1 cellular context compared by ENCODE assay signal in the genomic region with DNA sequence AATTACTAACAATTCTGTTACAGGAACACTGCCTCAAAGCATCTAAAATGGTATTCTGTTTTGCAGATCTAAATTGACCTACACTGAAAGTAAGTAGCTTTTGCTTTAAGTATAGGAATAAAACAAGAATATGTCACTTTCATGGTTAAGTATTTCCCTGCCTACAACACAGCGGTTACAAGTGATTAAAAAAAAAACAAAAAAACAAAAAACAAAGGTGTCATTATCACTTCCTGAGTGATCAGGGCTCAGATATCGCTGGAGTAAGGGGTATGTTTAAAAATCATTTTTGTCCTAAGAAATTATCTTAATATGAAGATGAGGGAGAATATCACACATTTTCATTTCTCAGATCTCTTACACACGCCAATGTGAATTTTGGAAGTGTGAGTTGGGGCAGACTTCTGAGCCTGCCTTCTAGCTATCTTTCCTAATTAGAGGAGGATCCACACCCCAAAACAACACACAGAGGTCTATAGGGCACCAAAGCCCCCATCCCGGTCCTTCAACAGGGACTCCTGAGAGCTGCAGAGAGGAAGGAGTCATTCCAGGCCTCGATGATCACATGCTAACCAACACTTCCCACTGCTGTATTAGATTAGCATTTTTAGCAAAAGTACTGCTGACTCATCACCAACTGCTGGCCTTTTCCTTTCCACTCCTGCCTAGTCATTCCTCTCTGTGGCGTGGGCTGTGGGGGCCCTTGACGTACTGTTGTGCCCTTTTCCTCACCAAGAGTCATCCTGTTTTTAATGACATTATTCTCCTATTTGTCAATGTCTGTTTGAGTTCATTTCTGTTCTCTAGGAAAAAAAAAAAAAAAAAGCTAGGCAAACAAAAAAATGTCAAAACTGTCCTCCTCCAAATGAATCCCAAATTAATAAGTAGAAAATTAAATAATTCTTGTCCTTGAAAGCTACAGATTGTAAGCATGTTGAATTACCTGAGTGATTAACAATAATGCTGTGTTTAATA.
A peak's percentile ranks its signal among the peaks of the same experiment; 100 is the strongest.
TF ChIP-seq lines count a peak whose summit lies in the region.

No MANE protein-coding gene starts in this region.

TF ChIP-seq in K562, 482 proteins besides CTCF, POLR2A, EP300 and RAD21 (continued from another document and continues in another):
- TF ChIP-seq, protein P1, sequence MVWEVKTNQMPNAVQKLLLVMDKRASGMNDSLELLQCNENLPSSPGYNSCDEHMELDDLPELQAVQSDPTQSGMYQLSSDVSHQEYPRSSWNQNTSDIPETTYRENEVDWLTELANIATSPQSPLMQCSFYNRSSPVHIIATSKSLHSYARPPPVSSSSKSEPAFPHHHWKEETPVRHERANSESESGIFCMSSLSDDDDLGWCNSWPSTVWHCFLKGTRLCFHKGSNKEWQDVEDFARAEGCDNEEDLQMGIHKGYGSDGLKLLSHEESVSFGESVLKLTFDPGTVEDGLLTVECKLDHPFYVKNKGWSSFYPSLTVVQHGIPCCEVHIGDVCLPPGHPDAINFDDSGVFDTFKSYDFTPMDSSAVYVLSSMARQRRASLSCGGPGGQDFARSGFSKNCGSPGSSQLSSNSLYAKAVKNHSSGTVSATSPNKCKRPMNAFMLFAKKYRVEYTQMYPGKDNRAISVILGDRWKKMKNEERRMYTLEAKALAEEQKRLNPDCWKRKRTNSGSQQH (CRISPR knock-in tag; IDR thresholded peaks at IDR 0.05) = no peak
- no peak for TF ChIP-seq CBX1 (IDR thresholded peaks at IDR 0.05; ENCODE audit: low read depth)
- no peak for TF ChIP-seq MEF2A (IDR thresholded peaks at IDR 0.05; ENCODE audit: control insufficient read depth, low read depth, low read length)
- TF ChIP-seq MTA3 (IDR thresholded peaks at IDR 0.05; ENCODE audit: borderline replicate concordance) = peak; percentile 94
- TF ChIP-seq HDAC3 (IDR thresholded peaks at IDR 0.05; ENCODE audit: borderline replicate concordance, partially characterized antibody) = no peak
- TF ChIP-seq SRF (CRISPR knock-in tag; IDR thresholded peaks at IDR 0.05) = no peak; a peak in 1 of 4 replicates
- TF ChIP-seq, protein P2, sequence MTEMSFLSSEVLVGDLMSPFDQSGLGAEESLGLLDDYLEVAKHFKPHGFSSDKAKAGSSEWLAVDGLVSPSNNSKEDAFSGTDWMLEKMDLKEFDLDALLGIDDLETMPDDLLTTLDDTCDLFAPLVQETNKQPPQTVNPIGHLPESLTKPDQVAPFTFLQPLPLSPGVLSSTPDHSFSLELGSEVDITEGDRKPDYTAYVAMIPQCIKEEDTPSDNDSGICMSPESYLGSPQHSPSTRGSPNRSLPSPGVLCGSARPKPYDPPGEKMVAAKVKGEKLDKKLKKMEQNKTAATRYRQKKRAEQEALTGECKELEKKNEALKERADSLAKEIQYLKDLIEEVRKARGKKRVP (CRISPR knock-in tag; IDR thresholded peaks at IDR 0.05) = 0 out of 2 replicates have a peak, but pooled peaks have one; percentile 55
- peak; percentile 67 for TF ChIP-seq ETV1 (tag; conservative IDR thresholded peaks at IDR 0.05; ENCODE audit: low read depth)
- TF ChIP-seq ZNF232 (CRISPR knock-in tag; IDR thresholded peaks at IDR 0.05) = no peak
- peak; percentile 68 to 70; a peak in 3 of 4 replicates for TF ChIP-seq MAZ (CRISPR knock-in tag; conservative IDR thresholded peaks at IDR 0.05 in 1 of 2, IDR thresholded peaks at IDR 0.05 in 1 of 2)
- TF ChIP-seq FIP1L1 (IDR thresholded peaks at IDR 0.05; ENCODE audit: low read depth, low read length, poor library complexity, severe bottlenecking) = no peak
- TF ChIP-seq, protein P3, sequence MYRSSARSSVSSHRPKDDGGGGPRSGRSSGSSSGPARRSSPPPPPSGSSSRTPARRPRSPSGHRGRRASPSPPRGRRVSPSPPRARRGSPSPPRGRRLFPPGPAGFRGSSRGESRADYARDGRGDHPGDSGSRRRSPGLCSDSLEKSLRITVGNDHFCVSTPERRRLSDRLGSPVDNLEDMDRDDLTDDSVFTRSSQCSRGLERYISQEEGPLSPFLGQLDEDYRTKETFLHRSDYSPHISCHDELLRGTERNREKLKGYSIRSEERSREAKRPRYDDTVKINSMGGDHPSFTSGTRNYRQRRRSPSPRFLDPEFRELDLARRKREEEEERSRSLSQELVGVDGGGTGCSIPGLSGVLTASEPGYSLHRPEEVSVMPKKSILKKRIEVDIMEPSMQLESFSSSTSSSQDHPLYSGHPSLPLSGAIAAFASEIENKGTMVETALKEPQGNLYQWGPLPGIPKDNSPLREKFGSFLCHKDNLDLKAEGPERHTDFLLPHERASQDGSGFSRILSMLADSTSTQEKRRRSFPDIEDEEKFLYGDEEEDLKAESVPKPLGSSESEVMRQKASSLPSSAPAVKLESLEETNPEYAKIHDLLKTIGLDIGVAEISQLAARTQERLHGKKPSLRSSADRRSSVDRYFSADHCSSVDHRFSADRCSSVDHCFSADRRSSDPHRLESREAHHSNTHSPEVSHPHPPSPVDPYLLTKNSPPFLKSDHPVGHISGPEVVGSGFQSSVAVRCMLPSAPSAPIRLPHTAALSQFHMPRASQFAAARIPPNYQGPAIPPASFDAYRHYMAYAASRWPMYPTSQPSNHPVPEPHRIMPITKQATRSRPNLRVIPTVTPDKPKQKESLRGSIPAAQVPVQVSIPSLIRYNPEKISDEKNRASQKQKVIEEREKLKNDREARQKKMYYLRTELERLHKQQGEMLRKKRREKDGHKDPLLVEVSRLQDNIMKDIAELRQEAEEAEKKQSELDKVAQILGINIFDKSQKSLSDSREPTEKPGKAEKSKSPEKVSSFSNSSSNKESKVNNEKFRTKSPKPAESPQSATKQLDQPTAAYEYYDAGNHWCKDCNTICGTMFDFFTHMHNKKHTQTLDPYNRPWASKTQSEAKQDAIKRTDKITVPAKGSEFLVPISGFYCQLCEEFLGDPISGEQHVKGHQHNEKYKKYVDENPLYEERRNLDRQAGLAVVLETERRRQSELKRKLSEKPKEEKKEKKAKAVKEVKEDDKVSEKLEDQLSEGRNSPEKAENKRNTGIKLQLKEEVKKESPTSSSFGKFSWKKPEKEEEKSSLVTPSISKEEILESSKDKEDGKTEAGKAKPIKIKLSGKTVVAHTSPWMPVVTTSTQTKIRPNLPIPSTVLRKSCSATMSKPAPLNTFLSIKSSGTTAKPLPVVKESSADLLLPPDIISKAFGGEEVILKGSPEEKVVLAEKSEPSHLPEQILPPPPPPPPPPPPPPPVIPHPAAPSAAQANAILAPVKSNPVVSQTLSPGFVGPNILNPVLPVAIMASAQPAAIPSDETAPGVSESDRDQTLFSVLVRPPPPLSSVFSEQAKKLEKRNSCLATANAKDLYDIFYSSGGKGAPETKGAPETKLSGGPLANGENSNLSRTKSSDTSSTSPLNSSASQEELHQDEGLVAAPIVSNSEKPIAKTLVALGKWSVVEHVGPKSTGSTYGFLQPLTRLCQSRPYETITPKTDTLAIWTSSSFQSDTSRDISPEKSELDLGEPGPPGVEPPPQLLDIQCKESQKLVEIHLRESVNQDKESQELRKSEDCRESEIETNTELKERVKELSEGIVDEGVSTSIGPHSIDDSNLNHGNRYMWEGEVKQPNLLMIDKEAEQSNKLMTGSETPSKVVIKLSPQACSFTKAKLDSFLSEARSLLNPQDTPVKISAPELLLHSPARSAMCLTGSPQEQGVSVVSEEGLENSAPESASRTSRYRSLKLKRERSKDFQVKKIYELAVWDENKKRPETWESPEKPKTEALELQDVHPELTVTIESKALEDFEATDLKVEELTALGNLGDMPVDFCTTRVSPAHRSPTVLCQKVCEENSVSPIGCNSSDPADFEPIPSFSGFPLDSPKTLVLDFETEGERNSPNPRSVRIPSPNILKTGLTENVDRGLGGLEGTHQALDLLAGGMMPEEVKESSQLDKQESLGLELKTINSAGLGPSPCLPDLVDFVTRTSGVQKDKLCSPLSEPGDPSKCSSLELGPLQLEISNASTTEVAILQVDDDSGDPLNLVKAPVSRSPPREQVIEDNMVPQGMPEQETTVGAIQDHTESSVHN (IDR thresholded peaks at IDR 0.05; ENCODE audit: borderline replicate concordance in 1 of 2, low read depth in 1 of 2) = peak in 1 of 2 experiments; percentile 85; a peak in 2 of 4 replicates
- TF ChIP-seq, protein P4, sequence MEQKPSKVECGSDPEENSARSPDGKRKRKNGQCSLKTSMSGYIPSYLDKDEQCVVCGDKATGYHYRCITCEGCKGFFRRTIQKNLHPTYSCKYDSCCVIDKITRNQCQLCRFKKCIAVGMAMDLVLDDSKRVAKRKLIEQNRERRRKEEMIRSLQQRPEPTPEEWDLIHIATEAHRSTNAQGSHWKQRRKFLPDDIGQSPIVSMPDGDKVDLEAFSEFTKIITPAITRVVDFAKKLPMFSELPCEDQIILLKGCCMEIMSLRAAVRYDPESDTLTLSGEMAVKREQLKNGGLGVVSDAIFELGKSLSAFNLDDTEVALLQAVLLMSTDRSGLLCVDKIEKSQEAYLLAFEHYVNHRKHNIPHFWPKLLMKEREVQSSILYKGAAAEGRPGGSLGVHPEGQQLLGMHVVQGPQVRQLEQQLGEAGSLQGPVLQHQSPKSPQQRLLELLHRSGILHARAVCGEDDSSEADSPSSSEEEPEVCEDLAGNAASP (IDR thresholded peaks at IDR 0.05) = peak; percentile 75
- TF ChIP-seq POLR2H (tag; IDR thresholded peaks at IDR 0.05; ENCODE audit: low read depth) = peak; percentile 43; the same call in 1 of the 2 replicates
- no peak for TF ChIP-seq ZNF146 (CRISPR knock-in tag; IDR thresholded peaks at IDR 0.05; ENCODE audit: unreplicated experiment)
- no peak for TF ChIP-seq KDM4B (IDR thresholded peaks at IDR 0.05; ENCODE audit: borderline replicate concordance in 2 of 2, low read depth in 1 of 2)
- no peak for TF ChIP-seq ZNF253 (CRISPR knock-in tag; conservative IDR thresholded peaks at IDR 0.05)
- no peak for TF ChIP-seq RBM22 (IDR thresholded peaks at IDR 0.05; ENCODE audit: low read depth, low read length, poor library complexity, severe bottlenecking)
- no peak for TF ChIP-seq CEBPG (CRISPR knock-in tag; IDR thresholded peaks at IDR 0.05)
- no peak for TF ChIP-seq CEBPG (tag; conservative IDR thresholded peaks at IDR 0.05 in 1 of 2, IDR thresholded peaks at IDR 0.05 in 1 of 2)
- no peak for TF ChIP-seq NR1H2 (CRISPR knock-in tag; IDR thresholded peaks at IDR 0.05)
- TF ChIP-seq, protein P5, sequence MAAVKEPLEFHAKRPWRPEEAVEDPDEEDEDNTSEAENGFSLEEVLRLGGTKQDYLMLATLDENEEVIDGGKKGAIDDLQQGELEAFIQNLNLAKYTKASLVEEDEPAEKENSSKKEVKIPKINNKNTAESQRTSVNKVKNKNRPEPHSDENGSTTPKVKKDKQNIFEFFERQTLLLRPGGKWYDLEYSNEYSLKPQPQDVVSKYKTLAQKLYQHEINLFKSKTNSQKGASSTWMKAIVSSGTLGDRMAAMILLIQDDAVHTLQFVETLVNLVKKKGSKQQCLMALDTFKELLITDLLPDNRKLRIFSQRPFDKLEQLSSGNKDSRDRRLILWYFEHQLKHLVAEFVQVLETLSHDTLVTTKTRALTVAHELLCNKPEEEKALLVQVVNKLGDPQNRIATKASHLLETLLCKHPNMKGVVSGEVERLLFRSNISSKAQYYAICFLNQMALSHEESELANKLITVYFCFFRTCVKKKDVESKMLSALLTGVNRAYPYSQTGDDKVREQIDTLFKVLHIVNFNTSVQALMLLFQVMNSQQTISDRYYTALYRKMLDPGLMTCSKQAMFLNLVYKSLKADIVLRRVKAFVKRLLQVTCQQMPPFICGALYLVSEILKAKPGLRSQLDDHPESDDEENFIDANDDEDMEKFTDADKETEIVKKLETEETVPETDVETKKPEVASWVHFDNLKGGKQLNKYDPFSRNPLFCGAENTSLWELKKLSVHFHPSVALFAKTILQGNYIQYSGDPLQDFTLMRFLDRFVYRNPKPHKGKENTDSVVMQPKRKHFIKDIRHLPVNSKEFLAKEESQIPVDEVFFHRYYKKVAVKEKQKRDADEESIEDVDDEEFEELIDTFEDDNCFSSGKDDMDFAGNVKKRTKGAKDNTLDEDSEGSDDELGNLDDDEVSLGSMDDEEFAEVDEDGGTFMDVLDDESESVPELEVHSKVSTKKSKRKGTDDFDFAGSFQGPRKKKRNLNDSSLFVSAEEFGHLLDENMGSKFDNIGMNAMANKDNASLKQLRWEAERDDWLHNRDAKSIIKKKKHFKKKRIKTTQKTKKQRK (IDR thresholded peaks at IDR 0.05; ENCODE audit: borderline replicate concordance, low read depth, low read length) = no peak
- 0 out of 2 replicates have a peak, but pooled peaks have one; percentile 47 for TF ChIP-seq E2F3 (CRISPR knock-in tag; IDR thresholded peaks at IDR 0.05)
- no peak for TF ChIP-seq MTF1 (CRISPR knock-in tag; IDR thresholded peaks at IDR 0.05; ENCODE audit: borderline replicate concordance)
- peak; percentile 76 for TF ChIP-seq ATF7 (IDR thresholded peaks at IDR 0.05)
- no peak for TF ChIP-seq NFYB (IDR thresholded peaks at IDR 0.05; ENCODE audit: extremely low read depth, insufficient read length)
- TF ChIP-seq LEF1 (IDR thresholded peaks at IDR 0.05) = peak; percentile 79
- TF ChIP-seq TOE1 (IDR thresholded peaks at IDR 0.05; ENCODE audit: borderline replicate concordance) = peak; percentile 83; the same call in 1 of the 2 replicates
- TF ChIP-seq TOE1 (CRISPR knock-in tag; IDR thresholded peaks at IDR 0.05; ENCODE audit: borderline replicate concordance, low read depth) = no peak
- no peak for TF ChIP-seq SIN3A (IDR thresholded peaks at IDR 0.05; ENCODE audit: borderline replicate concordance in 2 of 2, control insufficient read depth in 1 of 2, low read depth in 2 of 2, low read length in 2 of 2)
- TF ChIP-seq TFAM (CRISPR knock-in tag; conservative IDR thresholded peaks at IDR 0.05) = no peak
- 0 out of 2 replicates have a peak, but pooled peaks have one; percentile 26 for TF ChIP-seq POLR2AphosphoS5 (IDR thresholded peaks at IDR 0.05; ENCODE audit: control insufficient read depth, insufficient read depth, low read depth, low read length)
- no peak for TF ChIP-seq POLR3A (IDR thresholded peaks at IDR 0.05; ENCODE audit: borderline replicate concordance, extremely low read depth, insufficient read depth, insufficient read length)
- TF ChIP-seq JUN (IDR thresholded peaks at IDR 0.05; ENCODE audit: borderline replicate concordance, low read depth, low read length) = peak; percentile 86; the same call in 1 of the 2 replicates
- TF ChIP-seq JUN (CRISPR knock-in tag; IDR thresholded peaks at IDR 0.05; ENCODE audit: borderline replicate concordance) = no peak; the same call in 1 of the 2 replicates
- TF ChIP-seq CCNT2 (IDR thresholded peaks at IDR 0.05; ENCODE audit: borderline replicate concordance, extremely low read depth, insufficient read length, low read depth, low read length) = peak; percentile 85
- TF ChIP-seq, protein P6, sequence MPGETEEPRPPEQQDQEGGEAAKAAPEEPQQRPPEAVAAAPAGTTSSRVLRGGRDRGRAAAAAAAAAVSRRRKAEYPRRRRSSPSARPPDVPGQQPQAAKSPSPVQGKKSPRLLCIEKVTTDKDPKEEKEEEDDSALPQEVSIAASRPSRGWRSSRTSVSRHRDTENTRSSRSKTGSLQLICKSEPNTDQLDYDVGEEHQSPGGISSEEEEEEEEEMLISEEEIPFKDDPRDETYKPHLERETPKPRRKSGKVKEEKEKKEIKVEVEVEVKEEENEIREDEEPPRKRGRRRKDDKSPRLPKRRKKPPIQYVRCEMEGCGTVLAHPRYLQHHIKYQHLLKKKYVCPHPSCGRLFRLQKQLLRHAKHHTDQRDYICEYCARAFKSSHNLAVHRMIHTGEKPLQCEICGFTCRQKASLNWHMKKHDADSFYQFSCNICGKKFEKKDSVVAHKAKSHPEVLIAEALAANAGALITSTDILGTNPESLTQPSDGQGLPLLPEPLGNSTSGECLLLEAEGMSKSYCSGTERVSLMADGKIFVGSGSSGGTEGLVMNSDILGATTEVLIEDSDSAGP (CRISPR knock-in tag; IDR thresholded peaks at IDR 0.05) = no peak
- no peak for TF ChIP-seq PCBP1 (IDR thresholded peaks at IDR 0.05; ENCODE audit: low read depth, low read length, poor library complexity, severe bottlenecking)
- peak; percentile 40; the same call in 1 of the 2 replicates for TF ChIP-seq ZKSCAN8 (CRISPR knock-in tag; IDR thresholded peaks at IDR 0.05)
